ENCODE assay signal across 14 cellular contexts in the genomic region with DNA sequence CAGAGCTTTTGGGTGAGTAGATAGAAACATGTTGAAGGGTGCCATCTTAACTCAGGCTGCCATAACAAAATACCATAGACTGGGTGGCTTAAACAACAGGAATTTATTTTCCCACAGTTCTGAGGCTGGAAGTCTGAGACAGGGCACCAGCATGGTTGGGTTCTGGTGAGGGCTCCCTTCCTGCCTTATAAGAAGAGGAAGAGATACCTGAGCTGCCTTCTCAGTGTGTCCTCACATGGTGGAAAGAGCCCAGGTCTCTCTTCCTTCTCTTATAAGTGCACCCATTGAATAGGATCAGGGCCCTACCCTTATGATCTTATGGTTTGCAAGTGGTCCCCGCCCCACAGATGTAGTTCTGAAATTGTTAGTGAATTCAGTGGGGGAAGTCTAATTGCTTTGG. TPM values are rescaled to one million over a fixed set of nuclear protein-coding genes. Genes with fewer than 3 reads are reported as not detected.
DNase-seq lines count a peak whose midpoint lies in the region; ATAC-seq, FAIRE-seq and TF ChIP-seq lines count a peak whose summit lies in the region.
"Had no signal": no experiment of that assay in that cellular context is flagged by ENCODE, and none has a peak within 500 bp of the region (broad histone marks: within the 10 kb centered on the region; RNA-seq: fewer than 3 reads in every experiment).

No MANE protein-coding gene starts in this region.

- DNase-seq in HepG2 (ENCODE audit: low spot score): no peak
- no peak for DNase-seq in right lobe of liver
- DNase-seq in T1000 (lab: John Stamatoyannopoulos, UW): no peak
- DNase-seq: ACHN; Calu3; CD4-positive, CD25-positive, alpha-beta regulatory T cell; DMS 273 treated with DMSO at 0.1 percent for 48 hours; HCEC 1CT; HFFc6 had no signal

- no TSS peak for BruUV-seq in HepG2 (replicated peaks; lab: Mats Ljungman, UMichigan)

- TF ChIP-seq EP300 in HepG2 (IDR thresholded peaks at IDR 0.05; ENCODE audit: low read depth in 2 of 2, low read length in 2 of 2) (no peak), HepG2 (CRISPR knock-in tag; IDR thresholded peaks at IDR 0.05; ENCODE audit: borderline replicate concordance) (no peak)

- TF ChIP-seq RAD21 in HepG2 (CRISPR knock-in tag; IDR thresholded peaks at IDR 0.05): no peak

- CTCF ChIA-PET in HepG2 (lab: Yijun Ruan, JAX; ENCODE audit: low intra/inter-chr PET ratio, low total read pairs): no interaction called here

- no peaks in the 10 kb centered on the region for H3K27me3 ChIP-seq in HepG2 (ENCODE audit: control insufficient read depth in 1 of 2, insufficient read depth in 2 of 2, low read length in 2 of 2)
- H3K27me3 ChIP-seq in right lobe of liver: no peaks in the 10 kb centered on the region
- no peaks in the 10 kb centered on the region for H3K27me3 ChIP-seq in parathyroid adenoma (ENCODE audit: control insufficient read depth, insufficient read depth, low read length)
- H3K27me3 ChIP-seq: BLaER1 treated with 17β-estradiol and CSF1 and Interleukin-3, amounts not matched to agents 10 nM and 100 nM had no signal

- H3K4me3 ChIP-seq in HepG2 (replicated peaks in 1 of 3; ENCODE audit: insufficient read depth in 1 of 3, low read depth in 2 of 3, low read length in 3 of 3) (peak overlapping the region in 1 of 3 experiments; percentile 5; a peak in 1 of 6 replicates), right lobe of liver (no peak overlapping the region), parathyroid adenoma (ENCODE audit: low read depth, low read length) (no peak overlapping the region)
- H3K4me3 ChIP-seq: BLaER1 treated with 17β-estradiol and CSF1 and Interleukin-3, amounts not matched to agents 10 nM and 100 nM had no signal

- intact Hi-C loops in HepG2 (cut with micrococcal nuclease; ENCODE audit: unreplicated experiment): loop anchor here (1.0 kb wide), 1 partner anchor 19 kb away; no protein-coding TSS in a partner anchor
- intact Hi-C loops in right lobe of liver (cut with DNase I): no loop called here

- H3K9ac ChIP-seq in HepG2 (ENCODE audit: insufficient read depth, low read depth, low read length): peak overlapping the region; percentile 42
- no peak overlapping the region for H3K9ac ChIP-seq in parathyroid adenoma
- H3K9ac ChIP-seq: BLaER1 treated with 17β-estradiol and CSF1 and Interleukin-3, amounts not matched to agents 10 nM and 100 nM had no signal

- ATAC-seq in HepG2: no peak
- no peak for ATAC-seq in right lobe of liver
- ATAC-seq in esophagus mucosa: peak; percentile 34
- no peak for ATAC-seq in HG03039 (IDR thresholded peaks at IDR 0.05; ENCODE audit: unreplicated experiment)
- ATAC-seq in GM21367 (IDR thresholded peaks at IDR 0.05; ENCODE audit: unreplicated experiment): no peak

- no peak for FAIRE-seq in HepG2 (lab: Jason Lieb, UNC)

- WGBS in HepG2 (ENCODE audit: low lambda C conversion rate): 100% methylated on average over 1 of the region's 1 CpG
- WGBS in right lobe of liver (ENCODE audit: insufficient coverage, low coverage, low lambda C conversion rate, missing lambda C conversion rate): no CpG with 5 or more reads among the region's 1 CpG

- H3K79me2 ChIP-seq in HepG2 (ENCODE audit: insufficient read depth, low read length): peaks cover 27% of the 10 kb centered on the region
- peaks cover 70% of the 10 kb centered on the region for H3K79me2 ChIP-seq in parathyroid adenoma

- peaks cover 67% of the 10 kb centered on the region for H3K4me1 ChIP-seq in HepG2 (ENCODE audit: insufficient read depth, low read length)
- H3K4me1 ChIP-seq in right lobe of liver: no peaks in the 10 kb centered on the region
- peaks cover 64% of the 10 kb centered on the region for H3K4me1 ChIP-seq in parathyroid adenoma

- peak overlapping the region; percentile 54 for H3K4me2 ChIP-seq in HepG2 (ENCODE audit: low read depth, low read length)
- peak overlapping the region; percentile 25 for H3K4me2 ChIP-seq in parathyroid adenoma (ENCODE audit: low read length)

- H3K36me3 ChIP-seq in HepG2 (replicated peaks in 1 of 2; ENCODE audit: control insufficient read depth in 1 of 2, insufficient read depth in 2 of 2, low read length in 2 of 2): no peaks in the 10 kb centered on the region
- no peaks in the 10 kb centered on the region for H3K36me3 ChIP-seq in right lobe of liver
- H3K36me3 ChIP-seq in parathyroid adenoma (ENCODE audit: control insufficient read depth, insufficient read depth, low read length): no peaks in the 10 kb centered on the region

- POLR2A ChIA-PET in HepG2 (lab: Yijun Ruan, JAX): no interaction called here

- no peaks in the 10 kb centered on the region for H4K20me1 ChIP-seq in HepG2 (ENCODE audit: insufficient read depth, low read length)

- no peak for TF ChIP-seq POLR2A in HepG2 (IDR thresholded peaks at IDR 0.05; ENCODE audit: insufficient read depth in 1 of 2, low read depth in 2 of 2, low read length in 2 of 2)
- TF ChIP-seq POLR2A in right lobe of liver (IDR thresholded peaks at IDR 0.05): no peak

- in situ Hi-C loops in HepG2 (cut with HindIII; ENCODE audit: extremely low pct_ligation_motif_present, low pct_unique_long_range_greater_than_20kb): no loop called here

- H3K9me3 ChIP-seq in HepG2 (ENCODE audit: low read length) (peaks cover 10% of the 10 kb centered on the region), right lobe of liver (no peaks in the 10 kb centered on the region), parathyroid adenoma (ENCODE audit: control insufficient read depth, low read length) (no peaks in the 10 kb centered on the region)

- H2AFZ ChIP-seq in HepG2 (ENCODE audit: low read length): no peak overlapping the region
- no peak overlapping the region for H2AFZ ChIP-seq in parathyroid adenoma

- no peak for TF ChIP-seq CTCF in HepG2 (CRISPR knock-in tag; IDR thresholded peaks at IDR 0.05)
- TF ChIP-seq CTCF in right lobe of liver (IDR thresholded peaks at IDR 0.05): no peak
- no peak for TF ChIP-seq CTCF in parathyroid adenoma (IDR thresholded peaks at IDR 0.05)

- peak overlapping the region; percentile 86 for H3K27ac ChIP-seq in HepG2 (ENCODE audit: extremely low read length, insufficient read depth, low read length)
- no peak overlapping the region for H3K27ac ChIP-seq in right lobe of liver
- peak overlapping the region; percentile 92 for H3K27ac ChIP-seq in parathyroid adenoma
- H3K27ac ChIP-seq: BLaER1 treated with 17β-estradiol and CSF1 and Interleukin-3, amounts not matched to agents 10 nM and 100 nM had no signal

TF ChIP-seq in HepG2, 621 proteins besides CTCF, POLR2A, EP300 and RAD21:
- no peak for TF ChIP-seq MTA3 (CRISPR knock-in tag; IDR thresholded peaks at IDR 0.05)
TF ChIP-seq in HepG2: peak in this region for 0.

RNA-seq across cellular contexts. Expression of gene RALB, which starts 19.3 kb away (rescaled TPM):
- 43.2 and 65.4 TPM in 2 replicates for total RNA-seq in HepG2 (2016; rRNA removed; fragmentation: Illumina TruSeq; extraction: Trizol)
- total RNA-seq in HepG2 (2016; cell fraction: cytosol; rRNA removed; fragmentation: Illumina TruSeq; extraction: Trizol; ENCODE audit: low read depth): 14.7 and 15.0 TPM in 2 replicates
- 46.9 and 63.2 TPM in 2 replicates for total RNA-seq in HepG2 (2016; cell fraction: insoluble cytoplasmic fraction; rRNA removed; fragmentation: Illumina TruSeq; extraction: Trizol)
- 40.6 and 40.7 TPM in 2 replicates for total RNA-seq in HepG2 (2016; cell fraction: membrane; rRNA removed; fragmentation: Illumina TruSeq; extraction: Trizol)
- 18.9 and 20.9 TPM in 2 replicates for total RNA-seq in HepG2 (2016; cell fraction: nucleus; rRNA removed; fragmentation: Illumina TruSeq; extraction: Trizol)
- 28.5 and 37.8 TPM in 2 replicates for polyA plus RNA-seq in HepG2 (2011; rRNA removed)
- 27.1 and 34.7 TPM in 2 replicates for polyA plus RNA-seq in HepG2 (2011; cell fraction: cytosol; rRNA removed)
- 7.9 and 9.7 TPM in 2 replicates for polyA plus RNA-seq in HepG2 (2011; cell fraction: nucleus; rRNA removed)
- 25.9 and 28.9 TPM in 2 replicates for polyA plus RNA-seq in HepG2 (2012)
- 17.5 and 21.3 TPM in 2 replicates for polyA plus RNA-seq in HepG2 (2016; cell fraction: cytosol; fragmentation: Illumina TruSeq; extraction: Trizol; ENCODE audit: low read depth)
- 77.8 and 83.3 TPM in 2 replicates for polyA plus RNA-seq in HepG2 (2016; cell fraction: insoluble cytoplasmic fraction; fragmentation: Illumina TruSeq; extraction: Trizol; ENCODE audit: low read depth)
- polyA plus RNA-seq in HepG2 (2016; cell fraction: membrane; fragmentation: Illumina TruSeq; extraction: Trizol; ENCODE audit: low read depth): 40.5 and 41.2 TPM in 2 replicates
- 29.6 and 37.1 TPM in 2 replicates for polyA plus RNA-seq in HepG2 (2016; cell fraction: nucleus; fragmentation: Illumina TruSeq; extraction: Trizol; ENCODE audit: insufficient read depth, low read depth)
- polyA minus RNA-seq in HepG2 (2011; rRNA and poly(A)+ RNA removed; ENCODE audit: low replicate concordance): 7.6 and 34.5 TPM in 2 replicates
- 18.2 and 26.6 TPM in 2 replicates for polyA minus RNA-seq in HepG2 (2011; cell fraction: cytosol; rRNA and poly(A)+ RNA removed)
- 11.1 and 12.7 TPM in 2 replicates for polyA minus RNA-seq in HepG2 (2011; cell fraction: nucleus; rRNA and poly(A)+ RNA removed)
- 10 to 100 TPM; 14.5 to 26.8 (median 18.6) TPM for total RNA-seq in right lobe of liver
- 81.2 TPM for total RNA-seq in esophagus mucosa

RNA-seq across cellular contexts. Expression of gene TMEM185B, which starts 48.8 kb away (rescaled TPM):
- total RNA-seq in HepG2 (2016; rRNA removed; fragmentation: Illumina TruSeq; extraction: Trizol): 3.5 and 7.0 TPM in 2 replicates
- 1.2 and 1.8 TPM in 2 replicates for total RNA-seq in HepG2 (2016; cell fraction: cytosol; rRNA removed; fragmentation: Illumina TruSeq; extraction: Trizol; ENCODE audit: low read depth)
- 2.9 and 6.9 TPM in 2 replicates for total RNA-seq in HepG2 (2016; cell fraction: insoluble cytoplasmic fraction; rRNA removed; fragmentation: Illumina TruSeq; extraction: Trizol)
- total RNA-seq in HepG2 (2016; cell fraction: membrane; rRNA removed; fragmentation: Illumina TruSeq; extraction: Trizol): 3.8 and 4.7 TPM in 2 replicates
- total RNA-seq in HepG2 (2016; cell fraction: nucleus; rRNA removed; fragmentation: Illumina TruSeq; extraction: Trizol): 6.4 and 7.9 TPM in 2 replicates
- 5.6 and 5.7 TPM in 2 replicates for polyA plus RNA-seq in HepG2 (2011; rRNA removed)
- 6.0 and 6.3 TPM in 2 replicates for polyA plus RNA-seq in HepG2 (2011; cell fraction: cytosol; rRNA removed)
- 9.5 and 9.8 TPM in 2 replicates for polyA plus RNA-seq in HepG2 (2011; cell fraction: nucleus; rRNA removed)
- 7.3 and 7.8 TPM in 2 replicates for polyA plus RNA-seq in HepG2 (2012)
- polyA plus RNA-seq in HepG2 (2016; cell fraction: cytosol; fragmentation: Illumina TruSeq; extraction: Trizol; ENCODE audit: low read depth): 1.2 and 1.8 TPM in 2 replicates
- 3.2 and 5.0 TPM in 2 replicates for polyA plus RNA-seq in HepG2 (2016; cell fraction: insoluble cytoplasmic fraction; fragmentation: Illumina TruSeq; extraction: Trizol; ENCODE audit: low read depth)
- polyA plus RNA-seq in HepG2 (2016; cell fraction: membrane; fragmentation: Illumina TruSeq; extraction: Trizol; ENCODE audit: low read depth): 2.4 and 3.2 TPM in 2 replicates
- 8.5 and 10.2 TPM in 2 replicates for polyA plus RNA-seq in HepG2 (2016; cell fraction: nucleus; fragmentation: Illumina TruSeq; extraction: Trizol; ENCODE audit: insufficient read depth, low read depth)
- 13.7 and 14.5 TPM in 2 replicates for polyA minus RNA-seq in HepG2 (2011; rRNA and poly(A)+ RNA removed; ENCODE audit: low replicate concordance)
- polyA minus RNA-seq in HepG2 (2011; cell fraction: cytosol; rRNA and poly(A)+ RNA removed): 4.8 and 5.5 TPM in 2 replicates
- 5.2 and 7.0 TPM in 2 replicates for polyA minus RNA-seq in HepG2 (2011; cell fraction: nucleus; rRNA and poly(A)+ RNA removed)
- 10 to 100 TPM in 3 of 6 experiments, 1 to 10 TPM in 3; 3.8 to 18.1 (median 10.6) TPM for total RNA-seq in right lobe of liver
- 20.3 TPM for total RNA-seq in esophagus mucosa

Comparison
In these comparisons a context has a peak if more than half of its experiments do, and no peak if none do; other contexts are left out.
1. H3K27ac ChIP-seq: peak in HepG2 (single experiment) and parathyroid adenoma (single experiment); none in right lobe of liver (0 of 3).